In genomic region chr2:38097611-38098350, GRCh38 we compare ENCODE assay signal across 1 cellular context.
TF ChIP-seq lines count a peak whose summit lies in the region.

No MANE protein-coding gene starts in this region.

TF ChIP-seq in WTC11, 78 proteins besides CTCF, POLR2A, EP300 and RAD21 (continued from another document):
- TF ChIP-seq MLX (CRISPR knock-in tag; IDR thresholded peaks at IDR 0.05) (no peak), MYBL2 (CRISPR knock-in tag; IDR thresholded peaks at IDR 0.05) (no peak), ZNF138 (CRISPR knock-in tag; conservative IDR thresholded peaks at IDR 0.05) (no peak), FOXP4 (CRISPR knock-in tag; IDR thresholded peaks at IDR 0.05) (no peak), CREB1 (CRISPR knock-in tag; IDR thresholded peaks at IDR 0.05) (no peak)
- TF ChIP-seq, protein P1, sequence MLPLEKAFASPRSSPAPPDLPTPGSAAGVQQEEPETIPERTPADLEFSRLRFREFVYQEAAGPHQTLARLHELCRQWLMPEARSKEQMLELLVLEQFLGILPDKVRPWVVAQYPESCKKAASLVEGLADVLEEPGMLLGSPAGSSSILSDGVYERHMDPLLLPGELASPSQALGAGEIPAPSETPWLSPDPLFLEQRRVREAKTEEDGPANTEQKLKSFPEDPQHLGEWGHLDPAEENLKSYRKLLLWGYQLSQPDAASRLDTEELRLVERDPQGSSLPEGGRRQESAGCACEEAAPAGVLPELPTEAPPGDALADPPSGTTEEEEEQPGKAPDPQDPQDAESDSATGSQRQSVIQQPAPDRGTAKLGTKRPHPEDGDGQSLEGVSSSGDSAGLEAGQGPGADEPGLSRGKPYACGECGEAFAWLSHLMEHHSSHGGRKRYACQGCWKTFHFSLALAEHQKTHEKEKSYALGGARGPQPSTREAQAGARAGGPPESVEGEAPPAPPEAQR (CRISPR knock-in tag; IDR thresholded peaks at IDR 0.05), result no peak
- TF ChIP-seq, protein P2, sequence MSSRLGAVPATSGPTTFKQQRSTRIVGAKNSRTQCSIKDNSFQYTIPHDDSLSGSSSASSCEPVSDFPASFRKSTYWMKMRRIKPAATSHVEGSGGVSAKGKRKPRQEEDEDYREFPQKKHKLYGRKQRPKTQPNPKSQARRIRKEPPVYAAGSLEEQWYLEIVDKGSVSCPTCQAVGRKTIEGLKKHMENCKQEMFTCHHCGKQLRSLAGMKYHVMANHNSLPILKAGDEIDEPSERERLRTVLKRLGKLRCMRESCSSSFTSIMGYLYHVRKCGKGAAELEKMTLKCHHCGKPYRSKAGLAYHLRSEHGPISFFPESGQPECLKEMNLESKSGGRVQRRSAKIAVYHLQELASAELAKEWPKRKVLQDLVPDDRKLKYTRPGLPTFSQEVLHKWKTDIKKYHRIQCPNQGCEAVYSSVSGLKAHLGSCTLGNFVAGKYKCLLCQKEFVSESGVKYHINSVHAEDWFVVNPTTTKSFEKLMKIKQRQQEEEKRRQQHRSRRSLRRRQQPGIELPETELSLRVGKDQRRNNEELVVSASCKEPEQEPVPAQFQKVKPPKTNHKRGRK (CRISPR knock-in tag; IDR thresholded peaks at IDR 0.05; ENCODE audit: borderline replicate concordance), result no peak
